Comparison of ENCODE assay signal across 9 cellular contexts in genomic region chr2:60484080-60484737, GRCh38.
DNase-seq lines count a peak whose midpoint lies in the region; ATAC-seq lines count a peak whose summit lies in the region.
"Had no signal": no experiment of that assay in that cellular context is flagged by ENCODE, and none has a peak within 500 bp of the region (broad histone marks: within the 10 kb centered on the region; RNA-seq: fewer than 3 reads in every experiment).

No MANE protein-coding gene starts in this region.

- H3K9me3 ChIP-seq in SJSA1 (replicated peaks) = no peaks in the 10 kb centered on the region

- no peak overlapping the region for H3K4me3 ChIP-seq in SJSA1

- H3K4me1 ChIP-seq in SJSA1 (replicated peaks) = peaks cover 26% of the 10 kb centered on the region

- peak; percentile 24 to 60 for DNase-seq in SJSA1 (ENCODE audit: low read depth in 1 of 2, low spot score in 2 of 2)
- peak; percentile 71 for DNase-seq in hepatic stellate cell (ENCODE audit: low spot score)
- peak; percentile 4 for DNase-seq in stromal cell of bone marrow (ENCODE audit: low read depth)
- DNase-seq in cerebellum (ENCODE audit: low spot score) = no peak
- no peak for DNase-seq in UCSD-AML1 (lab: John Stamatoyannopoulos, UW; ENCODE audit: unreplicated experiment)
- DNase-seq: stimulated activated naive CD4-positive, alpha-beta T cell had no signal

- no peaks in the 10 kb centered on the region for H3K27me3 ChIP-seq in SJSA1 (replicated peaks)

- peak; percentile 46 for ATAC-seq in GM21526 (IDR thresholded peaks at IDR 0.05; ENCODE audit: low FRiP score, unreplicated experiment)
- no peak for ATAC-seq in HG03139 (IDR thresholded peaks at IDR 0.05; ENCODE audit: unreplicated experiment)

- H3K36me3 ChIP-seq in SJSA1 = no peaks in the 10 kb centered on the region

- peak overlapping the region; percentile 83 for H3K27ac ChIP-seq in SJSA1
- H3K27ac ChIP-seq: VCaP had no signal

Comparison
In these comparisons a context has a peak if more than half of its experiments do, and no peak if none do; other contexts are left out.
1. DNase-seq: peak in SJSA1 (2 of 2), hepatic stellate cell (single experiment) and stromal cell of bone marrow (single experiment); none in cerebellum (single experiment) and UCSD-AML1 (single experiment).